In the genomic region with DNA sequence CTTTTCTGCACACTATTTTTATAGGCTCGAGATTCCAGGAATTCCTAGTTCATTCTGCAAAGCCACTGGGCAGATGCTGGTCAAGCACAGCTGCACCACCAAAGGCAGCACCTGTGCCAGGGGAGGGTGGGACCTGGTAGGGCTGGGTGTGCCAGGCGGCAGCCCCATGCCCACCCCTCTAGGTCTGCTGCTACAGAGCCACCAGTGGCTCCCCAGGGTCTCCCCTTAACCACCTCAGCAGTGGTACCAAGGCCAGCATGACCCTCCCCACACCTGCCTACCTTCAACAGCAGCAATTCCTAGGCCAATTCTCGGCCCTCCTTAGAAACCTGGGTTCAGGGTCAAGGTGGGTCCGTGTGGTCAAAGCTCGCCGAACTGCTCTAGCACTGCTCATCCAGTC, we compare ENCODE assay signal across 27 cellular contexts. TPM values are rescaled to one million over a fixed set of nuclear protein-coding genes. Genes with fewer than 3 reads are reported as not detected.
"Had no signal": no experiment of that assay in that cellular context is flagged by ENCODE, and none has a peak within 500 bp of the region (broad histone marks: within the 10 kb centered on the region; RNA-seq: fewer than 3 reads in every experiment).

No MANE protein-coding gene starts in this region.

- H3K9me3 ChIP-seq: neutrophil, ovary, psoas muscle, stomach, thoracic aorta, thyroid gland, tibial nerve, upper lobe of left lung, vagina had no signal

- H3K4me1 ChIP-seq: parathyroid adenoma, psoas muscle, stomach, thyroid gland, tibial nerve, upper lobe of left lung, vagina had no signal

- ATAC-seq: naive thymus-derived CD8-positive, alpha-beta T cell; natural killer cell treated with Interleukin-12 subunit alpha and Interleukin-12 subunit beta and Interleukin-15 and Interleukin-18, amount 100 ng/mL, for 72 hours; psoas muscle; right cardiac atrium; sciatic nerve; stimulated activated effector memory CD8-positive, alpha-beta T cell treated with anti-CD3 and anti-CD28 coated beads, Interleukin-12 subunit alpha, Interleukin-12 subunit beta, amount 100 ng/mL, for 72 hours; stimulated activated naive B cell treated with anti-CD40 and anti-IgM and Interleukin-4, amounts not matched to agents 10 μg/mL and 1 μg/mL and 100 μg/mL, for 72 hours had no signal

- H3K36me3 ChIP-seq: neutrophil, ovary, stomach, thoracic aorta, thyroid gland, tibial nerve, upper lobe of left lung, vagina had no signal

- H3K27ac ChIP-seq: neutrophil, ovary, parathyroid adenoma, psoas muscle, stomach, thoracic aorta, thyroid gland, tibial nerve, upper lobe of left lung, vagina had no signal

- H3K79me2 ChIP-seq: parathyroid adenoma had no signal

- H3K27me3 ChIP-seq: neutrophil, ovary, thyroid gland, tibial nerve, upper lobe of left lung, vagina had no signal

- H3K4me3 ChIP-seq: ovary, psoas muscle, stomach, thoracic aorta, thyroid gland, tibial nerve, upper lobe of left lung, vagina had no signal

- H2AFZ ChIP-seq: parathyroid adenoma had no signal

- DNase-seq: naive B cell; naive thymus-derived CD8-positive, alpha-beta T cell; nephron progenitor cell; nucleus accumbens; ovary; psoas muscle; small intestine; stimulated activated CD4-positive, alpha-beta T cell treated with anti-CD3 and anti-CD28 coated beads, Interleukin-15, amount 100 ng/mL, for 24 hours; stimulated activated CD4-positive, alpha-beta T cell treated with anti-CD3 and anti-CD28 coated beads, Interleukin-2, amount 100 ng/mL, for 24 hours; stimulated activated CD4-positive, alpha-beta T cell treated with anti-CD3 and anti-CD28 coated beads, Interleukin-2, amount 100 ng/mL, for 48 hours; stimulated activated CD4-positive, alpha-beta T cell treated with anti-CD3 and anti-CD28 coated beads, Interleukin-4, amount 100 ng/mL, for 24 hours; stimulated activated naive B cell treated with anti-CD40 and anti-IgM and Interleukin-4, amounts not matched to agents 10 μg/mL and 1 μg/mL and 100 μg/mL, for 72 hours; stimulated activated naive CD4-positive, alpha-beta T cell treated with Interleukin-2 at 50 U/mL for 16 hours; stomach; thyroid gland; trophoblast cell; upper lobe of left lung had no signal

RNA-seq across cellular contexts. Expression of gene PHF21B, which starts 39.5 kb away (rescaled TPM):
- total RNA-seq: naive thymus-derived CD8-positive, alpha-beta T cell; renal cortical epithelial cell had no signal
- polyA plus RNA-seq: naive thymus-derived CD8-positive, alpha-beta T cell had no signal
